In the genomic region with DNA sequence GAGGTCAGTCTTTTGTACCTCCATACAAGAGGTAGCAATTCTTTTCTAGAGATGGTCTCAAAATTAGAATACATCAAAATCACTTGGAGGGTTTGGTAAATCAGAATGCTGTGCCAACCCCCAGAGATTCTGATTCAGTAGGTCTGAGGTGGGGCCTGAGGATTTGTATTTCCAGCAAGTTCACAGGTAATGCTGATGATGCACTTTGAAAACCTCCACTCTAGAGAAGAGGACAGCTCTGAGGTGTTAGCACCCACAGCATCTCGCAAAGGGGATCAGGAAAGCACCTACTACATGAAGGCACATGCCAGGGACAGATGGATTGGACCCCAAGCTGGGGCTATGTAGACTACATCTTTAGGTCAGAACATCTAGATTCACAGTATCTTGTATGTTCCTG, we compare ENCODE assay signal across 9 cellular contexts. TPM values are rescaled to one million over a fixed set of nuclear protein-coding genes. Genes with fewer than 3 reads are reported as not detected.
"Had no signal": no experiment of that assay in that cellular context is flagged by ENCODE, and none has a peak within 500 bp of the region (broad histone marks: within the 10 kb centered on the region; RNA-seq: fewer than 3 reads in every experiment).

No MANE protein-coding gene starts in this region.

- H3K4me2 ChIP-seq: GM23338, KMS-11 had no signal

- H3K9ac ChIP-seq: KMS-11 had no signal

- H3K4me3 ChIP-seq: GM23338 had no signal

- ATAC-seq: GM23338 had no signal

- DNase-seq: H9, HCEC 1CT, KBM-7 had no signal

- H2AFZ ChIP-seq: GM23338 had no signal

- H3K27ac ChIP-seq: KMS-11 had no signal

- FAIRE-seq: H1, H54, HTR-8/SVneo had no signal

RNA-seq across cellular contexts. Expression of a gene that starts 47.8 kb away (rescaled TPM):
- total RNA-seq: GM23338, H1, H9, HT-29 had no signal
- polyA plus RNA-seq: GM23338 had no signal
